Comparison of ENCODE assay signal across 10 cellular contexts in the genomic region with DNA sequence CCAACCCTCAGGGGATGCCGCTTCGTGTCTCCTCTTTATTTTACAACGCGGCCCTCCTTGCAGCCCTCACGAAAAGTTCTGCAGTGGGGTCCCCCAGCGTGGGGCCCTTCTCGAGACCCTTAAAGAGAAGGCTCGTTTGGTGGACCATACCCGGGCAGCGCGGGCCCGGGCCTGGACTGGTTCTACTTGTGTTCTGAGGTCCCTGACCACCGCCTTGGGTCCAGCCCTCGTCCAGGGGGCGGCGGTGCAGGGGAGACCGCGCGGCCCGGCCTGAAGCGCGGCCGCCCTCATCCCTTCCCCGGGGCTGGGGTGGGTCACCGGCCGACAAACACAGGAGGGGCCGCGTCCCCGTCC. TPM values are rescaled to one million over a fixed set of nuclear protein-coding genes. Genes with fewer than 3 reads are reported as not detected.
DNase-seq lines count a peak whose midpoint lies in the region; ATAC-seq lines count a peak whose summit lies in the region.
"Had no signal": no experiment of that assay in that cellular context is flagged by ENCODE, and none has a peak within 500 bp of the region (broad histone marks: within the 10 kb centered on the region; RNA-seq: fewer than 3 reads in every experiment).

No MANE protein-coding gene starts in this region.

- H3K27me3 ChIP-seq in GM23248 (replicated peaks; ENCODE audit: insufficient read depth) (no peaks in the 10 kb centered on the region), skeletal muscle tissue (ENCODE audit: control insufficient read depth in 3 of 3, insufficient read depth in 3 of 3, low read length in 3 of 3) (peaks cover 5 to 11% (median 8%) of the 10 kb centered on the region in 3 donors)

- no peak overlapping the region for H3K4me2 ChIP-seq in GM23248 (ENCODE audit: unreplicated experiment)

- H3K4me1 ChIP-seq in GM23248 (ENCODE audit: insufficient read depth) (no peaks in the 10 kb centered on the region), skeletal muscle tissue (ENCODE audit: control insufficient read depth in 3 of 3, insufficient read depth in 3 of 3, low read length in 3 of 3) (peaks cover 0 to 3% (median 2%) of the 10 kb centered on the region in 3 donors)

- H3F3A ChIP-seq in GM23248 (ENCODE audit: insufficient read depth): no peaks in the 10 kb centered on the region; the same call in 1 of the 2 replicates

- in situ Hi-C loops in GM23248 (cut with MboI): no loop called here

- peaks cover 0 to 8% (median 4%) of the 10 kb centered on the region in 3 donors for H3K27me3 Mint-ChIP-seq in immature natural killer cell (ENCODE audit: low read depth in 3 of 3)

- H3K36me3 ChIP-seq in GM23248 (ENCODE audit: low read depth) (no peaks in the 10 kb centered on the region), skeletal muscle tissue (ENCODE audit: control insufficient read depth in 3 of 3, insufficient read depth in 3 of 3, low read length in 3 of 3) (no peaks in the 10 kb centered on the region)

- peak overlapping the region; percentile 62 for H3K9ac ChIP-seq in GM23248
- H3K9ac ChIP-seq in skeletal muscle tissue (ENCODE audit: low read depth in 1 of 3, low read length in 3 of 3): peak overlapping the region; percentile 52 to 78 (median 72)

- H3K4me3 ChIP-seq in GM23248 (peak overlapping the region; percentile 76), skeletal muscle tissue (ENCODE audit: low read length in 3 of 3) (peak overlapping the region; percentile 60 to 73 (median 72))

- no peaks in the 10 kb centered on the region for H4K20me1 ChIP-seq in GM23248 (ENCODE audit: insufficient read depth)

- 56 to 60% methylated on average over 18 to 25 of the region's 29 CpGs for WGBS in GM23248 (ENCODE audit: low coverage in 1 of 2, low lambda C conversion rate in 2 of 2, missing lambda C conversion rate in 2 of 2), 2 experiments

- H3K79me2 ChIP-seq in GM23248 (ENCODE audit: insufficient read depth): no peaks in the 10 kb centered on the region

- peaks cover 14 to 21% of the 10 kb centered on the region in 2 donors for H3K4me1 Mint-ChIP-seq in immature natural killer cell

- peak overlapping the region; percentile 92 for H2AFZ ChIP-seq in GM23248

- DNase-seq in GM23248: no peak
- DNase-seq in immature natural killer cell: no peak
- no peak for DNase-seq in Kasumi-1 (lab: John Stamatoyannopoulos, UW)
- no peak for DNase-seq in DMS153 treated with DMSO at 0.1 percent for 48 hours (lab: John Stamatoyannopoulos, UW; ENCODE audit: unreplicated experiment)
- DNase-seq in NCI-H1048 (lab: John Stamatoyannopoulos, UW): no peak
- DNase-seq: T1000 had no signal

- no peaks in the 10 kb centered on the region for H3K9me3 Mint-ChIP-seq in immature natural killer cell

- no peaks in the 10 kb centered on the region for H3K9me2 ChIP-seq in GM23248 (ENCODE audit: insufficient read depth)

- no peaks in the 10 kb centered on the region for H3K36me3 Mint-ChIP-seq in immature natural killer cell
- H3K36me3 Mint-ChIP-seq: activated naive CD4-positive, alpha-beta T cell treated with anti-CD3 and anti-CD28 coated beads, Interleukin-2, amount 50 U/mL, for 72 hours had no signal

- H3K27ac ChIP-seq in GM23248 (no peak overlapping the region), cingulate gyrus (ENCODE audit: low read depth, low read length) (peak overlapping the region; percentile 92), skeletal muscle tissue (ENCODE audit: low read depth, low read length) (no peak overlapping the region)

- H3K9me3 ChIP-seq in GM23248 (ENCODE audit: low read depth) (no peaks in the 10 kb centered on the region), skeletal muscle tissue (ENCODE audit: control insufficient read depth in 3 of 3, low read length in 3 of 3) (no peaks in the 10 kb centered on the region)

- ATAC-seq in GM21717 (IDR thresholded peaks at IDR 0.05; ENCODE audit: unreplicated experiment): no peak

- peak overlapping the region in 3 of 5 donors; percentile 60 to 63 (median 61) for H3K4me3 Mint-ChIP-seq in immature natural killer cell

- H3K27ac Mint-ChIP-seq in immature natural killer cell: no peak overlapping the region

RNA-seq across cellular contexts. Expression of a gene that starts 0.4 kb away (rescaled TPM):
- 2.8 and 5.6 TPM in 2 replicates for total RNA-seq in GM23248 (2014; rRNA removed; shearing (Covaris generic))
- polyA plus RNA-seq in GM23248 (2016; fragmentation: Nextera tagmentation; extraction: Ambion mirVana) (3.2 and 4.2 TPM in 2 replicates), immature natural killer cell (1 to 10 TPM; 3.9 to 8.1 (median 4.3) TPM)
- total RNA-seq in skeletal muscle tissue: 5.7 TPM
